In genomic region chr5:71600783-71601182, GRCh38 we compare ENCODE assay signal across 11 cellular contexts. TPM values are rescaled to one million over a fixed set of nuclear protein-coding genes. Genes with fewer than 3 reads are reported as not detected.
DNase-seq lines count a peak whose midpoint lies in the region; TF ChIP-seq lines count a peak whose summit lies in the region.
"Had no signal": no experiment of that assay in that cellular context is flagged by ENCODE, and none has a peak within 500 bp of the region (broad histone marks: within the 10 kb centered on the region; RNA-seq: fewer than 3 reads in every experiment).

No MANE protein-coding gene starts in this region.

- no peaks in the 10 kb centered on the region for H3K9me3 Mint-ChIP-seq in activated CD4-positive, alpha-beta T cell treated with anti-CD3 and anti-CD28 coated beads, Interleukin-2, amount 10 ng/mL, durations not matched to agents 24 days and 14 days
- no peaks in the 10 kb centered on the region for H3K9me3 Mint-ChIP-seq in activated naive CD8-positive, alpha-beta T cell treated with anti-CD3 and anti-CD28 coated beads for 36 hours
- H3K9me3 Mint-ChIP-seq: mesothelial cell of epicardium had no signal

- H3K9me3 ChIP-seq in left ventricle myocardium inferior (replicated peaks), result no peaks in the 10 kb centered on the region
- H3K9me3 ChIP-seq in subcutaneous abdominal adipose tissue (ENCODE audit: control insufficient read depth in 5 of 5, low read length in 5 of 5), result no peaks in the 10 kb centered on the region
- no peaks in the 10 kb centered on the region for H3K9me3 ChIP-seq in uterus

- H3K9ac ChIP-seq in subcutaneous abdominal adipose tissue (ENCODE audit: low read length in 5 of 5), result no peak overlapping the region

- no peaks in the 10 kb centered on the region for H3K27me3 Mint-ChIP-seq in activated CD4-positive, alpha-beta T cell treated with anti-CD3 and anti-CD28 coated beads, Interleukin-2, amount 10 ng/mL, durations not matched to agents 24 days and 14 days
- H3K27me3 Mint-ChIP-seq in activated naive CD8-positive, alpha-beta T cell treated with anti-CD3 and anti-CD28 coated beads for 36 hours, result no peaks in the 10 kb centered on the region

- peak overlapping the region; percentile 86 for H3K27ac ChIP-seq in left ventricle myocardium inferior (replicated peaks)
- H3K27ac ChIP-seq in subcutaneous abdominal adipose tissue (ENCODE audit: low read depth, low read length), result peak overlapping the region; percentile 67
- H3K27ac ChIP-seq in uterus, result peak overlapping the region in 1 of 2 donors; percentile 9

- peaks cover 32% of the 10 kb centered on the region for H3K4me1 Mint-ChIP-seq in activated CD4-positive, alpha-beta T cell treated with anti-CD3 and anti-CD28 coated beads, Interleukin-2, amount 10 ng/mL, durations not matched to agents 24 days and 14 days
- peaks cover 35% of the 10 kb centered on the region for H3K4me1 Mint-ChIP-seq in activated naive CD8-positive, alpha-beta T cell treated with anti-CD3 and anti-CD28 coated beads for 36 hours
- H3K4me1 Mint-ChIP-seq: mesothelial cell of epicardium had no signal

- intact Hi-C loops in activated CD4-positive, alpha-beta T cell treated with anti-CD3 and anti-CD28 coated beads, Interleukin-2, amount 10 ng/mL, durations not matched to agents 24 days and 14 days (cut with micrococcal nuclease), result loop anchor here (1.0 to 5.0 kb wide), 6 partner anchors 13 to 182 kb away; partner anchors contain the start of gene MCCC2
- intact Hi-C loops in left ventricle myocardium inferior (cut with micrococcal nuclease) (no loop called here), uterus (cut with DNase I; ENCODE audit: low total_unique reads) (no loop called here)

- TF ChIP-seq CTCF in left ventricle myocardium inferior (IDR thresholded peaks at IDR 0.05; ENCODE audit: borderline replicate concordance), result no peak
- TF ChIP-seq CTCF in uterus (IDR thresholded peaks at IDR 0.05), result no peak

- H3K4me3 Mint-ChIP-seq in activated CD4-positive, alpha-beta T cell treated with anti-CD3 and anti-CD28 coated beads, Interleukin-2, amount 10 ng/mL, durations not matched to agents 24 days and 14 days, result peak overlapping the region; percentile 36
- peak overlapping the region; percentile 22 for H3K4me3 Mint-ChIP-seq in activated naive CD8-positive, alpha-beta T cell treated with anti-CD3 and anti-CD28 coated beads for 36 hours
- H3K4me3 Mint-ChIP-seq: mesothelial cell of epicardium had no signal

- H3K36me3 Mint-ChIP-seq in activated CD4-positive, alpha-beta T cell treated with anti-CD3 and anti-CD28 coated beads, Interleukin-2, amount 10 ng/mL, durations not matched to agents 24 days and 14 days (ENCODE audit: low read depth), result peaks cover 57% of the 10 kb centered on the region
- peaks cover 50% of the 10 kb centered on the region for H3K36me3 Mint-ChIP-seq in activated naive CD8-positive, alpha-beta T cell treated with anti-CD3 and anti-CD28 coated beads for 36 hours

- peak overlapping the region; percentile 93 for H3K27ac Mint-ChIP-seq in activated CD4-positive, alpha-beta T cell treated with anti-CD3 and anti-CD28 coated beads, Interleukin-2, amount 10 ng/mL, durations not matched to agents 24 days and 14 days
- H3K27ac Mint-ChIP-seq in activated naive CD8-positive, alpha-beta T cell treated with anti-CD3 and anti-CD28 coated beads for 36 hours, result peak overlapping the region; percentile 95
- H3K27ac Mint-ChIP-seq: mesothelial cell of epicardium had no signal

- TF ChIP-seq POLR2A in uterus (IDR thresholded peaks at IDR 0.05), result no peak

- peaks cover 79% of the 10 kb centered on the region for H3K36me3 ChIP-seq in left ventricle myocardium inferior
- peaks cover 18 to 58% (median 47%) of the 10 kb centered on the region in 5 donors for H3K36me3 ChIP-seq in subcutaneous abdominal adipose tissue (ENCODE audit: control insufficient read depth in 5 of 5, insufficient read depth in 5 of 5, low read length in 5 of 5)
- H3K36me3 ChIP-seq in uterus, result no peaks in the 10 kb centered on the region

- peaks cover 14% of the 10 kb centered on the region for H3K4me1 ChIP-seq in left ventricle myocardium inferior
- H3K4me1 ChIP-seq in subcutaneous abdominal adipose tissue (ENCODE audit: control insufficient read depth in 5 of 5, insufficient read depth in 5 of 5, low read length in 5 of 5), result peaks cover 0 to 10% (median 4%) of the 10 kb centered on the region in 5 donors
- no peaks in the 10 kb centered on the region for H3K4me1 ChIP-seq in uterus

- DNase-seq in activated CD4-positive, alpha-beta T cell treated with anti-CD3 and anti-CD28 coated beads, Interleukin-2, amount 10 ng/mL, durations not matched to agents 24 days and 14 days, result no peak
- DNase-seq in activated CD4-positive, alpha-beta T cell treated with anti-CD3 and anti-CD28 coated beads, Interleukin-2, amount 50 U/mL, for 4 hours, result no peak
- DNase-seq in activated naive CD8-positive, alpha-beta T cell treated with anti-CD3 and anti-CD28 coated beads for 36 hours, result no peak
- DNase-seq in left ventricle myocardium inferior, result no peak
- no peak for DNase-seq in uterus
- DNase-seq in NCI-H1105 (lab: John Stamatoyannopoulos, UW), result no peak
- DNase-seq in hippocampal formation (lab: John Stamatoyannopoulos, UW), result no peak
- DNase-seq: GF-D8, NCI-H1417 treated with DMSO at 0.1 percent for 48 hours had no signal

- H3K27me3 ChIP-seq in left ventricle myocardium inferior (ENCODE audit: low read depth) (no peaks in the 10 kb centered on the region), subcutaneous abdominal adipose tissue (ENCODE audit: control insufficient read depth in 5 of 5, insufficient read depth in 4 of 5, low read length in 5 of 5) (no peaks in the 10 kb centered on the region), uterus (no peaks in the 10 kb centered on the region)

- H3K4me3 ChIP-seq in left ventricle myocardium inferior (no peak overlapping the region), subcutaneous abdominal adipose tissue (ENCODE audit: low read depth in 1 of 5, low read length in 5 of 5) (no peak overlapping the region), uterus (no peak overlapping the region)

RNA-seq across cellular contexts. Expression of gene MCCC2, which starts 13.6 kb away (rescaled TPM):
- total RNA-seq in activated CD4-positive, alpha-beta T cell treated with anti-CD3 and anti-CD28 coated beads, Interleukin-2, amount 10 ng/mL, durations not matched to agents 24 days and 14 days, result 58.7 and 58.9 TPM in 2 replicates
- 10 to 100 TPM; 72.6 to 74.7 TPM for total RNA-seq in activated naive CD8-positive, alpha-beta T cell treated with anti-CD3 and anti-CD28 coated beads for 36 hours
- total RNA-seq in left ventricle myocardium inferior (154 TPM), uterus (10 to 100 TPM; 19.4 to 40.6 (median 30.4) TPM)
